Comparison of ENCODE assay signal across 10 cellular contexts in genomic region chr22:21632237-21632895, GRCh38. TPM values are rescaled to one million over a fixed set of nuclear protein-coding genes. Genes with fewer than 3 reads are reported as not detected.
A peak's percentile ranks its signal among the peaks of the same experiment; 100 is the strongest.
DNase-seq lines count a peak whose midpoint lies in the region; ATAC-seq and TF ChIP-seq lines count a peak whose summit lies in the region.
"Had no signal": no experiment of that assay in that cellular context is flagged by ENCODE, and none has a peak within 500 bp of the region (broad histone marks: within the 10 kb centered on the region; RNA-seq: fewer than 3 reads in every experiment).

TSS of gene CCDC116 (plus strand) at chr22:21632760. CDS start at chr22:21633182, 422 bp downstream.

- 76% methylated on average over 27 of the region's 27 CpGs; no CpG with 5 or more reads in 1 of the 2 donors for WGBS in transverse colon (ENCODE audit: low coverage in 1 of 2), 2 donors

- no peak for TF ChIP-seq POLR2A in transverse colon (IDR thresholded peaks at IDR 0.05)

- TF ChIP-seq CTCF in left ventricle myocardium inferior (IDR thresholded peaks at IDR 0.05; ENCODE audit: borderline replicate concordance): no peak
- no peak for TF ChIP-seq CTCF in transverse colon (IDR thresholded peaks at IDR 0.05)
- TF ChIP-seq CTCF in GM20000 (IDR thresholded peaks at IDR 0.05; ENCODE audit: extremely low read depth, missing control alignments): no peak

- DNase-seq in Right ventricle myocardium superior: peak; percentile 61
- no peak for DNase-seq in left ventricle myocardium inferior
- DNase-seq in activated CD4-positive, CD25-positive, alpha-beta regulatory T cell treated with anti-CD3 and anti-CD28 coated beads, Interleukin-2, amount 50 U/mL, for 72 hours: peak; percentile 62
- peak; percentile 78 for DNase-seq in iPS-NIHi11 (ENCODE audit: low spot score)
- peak; percentile 44 for DNase-seq in transverse colon
- DNase-seq in GM20000 (ENCODE audit: low spot score): no peak
- DNase-seq: IMR-90 had no signal

- no peaks in the 10 kb centered on the region for H3K27me3 ChIP-seq in left ventricle myocardium inferior (ENCODE audit: low read depth)
- H3K27me3 ChIP-seq in transverse colon: no peaks in the 10 kb centered on the region
- H3K27me3 ChIP-seq: cardiac muscle cell had no signal

- no peak within 1 kb of the TSS for H3K27ac ChIP-seq in left ventricle myocardium inferior (replicated peaks)
- no peak within 1 kb of the TSS for H3K27ac ChIP-seq in transverse colon
- H3K27ac ChIP-seq: cardiac muscle cell had no signal

- ATAC-seq in Right ventricle myocardium superior (ENCODE audit: poor library complexity) (no peak), GM18873 (IDR thresholded peaks at IDR 0.05; ENCODE audit: low FRiP score, unreplicated experiment) (no peak), GM19455 (IDR thresholded peaks at IDR 0.05; ENCODE audit: unreplicated experiment) (no peak)

- H3K36me3 ChIP-seq in left ventricle myocardium inferior: no peaks in the 10 kb centered on the region
- no peaks in the 10 kb centered on the region for H3K36me3 ChIP-seq in transverse colon
- H3K36me3 ChIP-seq: cardiac muscle cell had no signal

- intact Hi-C loops in Right ventricle myocardium superior (cut with DNase I) (no loop called here), left ventricle myocardium inferior (cut with micrococcal nuclease) (no loop called here), transverse colon (cut with DNase I; ENCODE audit: low total_unique reads) (no loop called here)

- in situ Hi-C loops in transverse colon (cut with MboI; ENCODE audit: low pct_ligation_motif_present in 1 of 4, low pct_unique_long_range_greater_than_20kb in 1 of 4, low sequenced_read_pairs in 3 of 4): no loop called here

- H3K9me3 ChIP-seq in left ventricle myocardium inferior (replicated peaks) (no peaks in the 10 kb centered on the region), transverse colon (no peaks in the 10 kb centered on the region)

- H3K4me1 ChIP-seq in left ventricle myocardium inferior: peaks cover 21% of the 10 kb centered on the region
- peaks cover 6 to 19% (median 14%) of the 10 kb centered on the region in 4 donors for H3K4me1 ChIP-seq in transverse colon

- H3K4me3 ChIP-seq in left ventricle myocardium inferior: no peak within 1 kb of the TSS
- no peak within 1 kb of the TSS for H3K4me3 ChIP-seq in transverse colon
- H3K4me3 ChIP-seq: cardiac muscle cell had no signal

- TF ChIP-seq EP300 in transverse colon (IDR thresholded peaks at IDR 0.05; ENCODE audit: low read depth): no peak

RNA-seq across cellular contexts. Expression of gene CCDC116, which starts in this region (rescaled TPM):
- total RNA-seq in Right ventricle myocardium superior (0.24 TPM), left ventricle myocardium inferior (0.11 TPM), transverse colon (10 to 100 TPM in 1 of 4 donors, under 1 TPM in 1, not detected in 2; 0.27 to 15.7 TPM)

Comparison
In these comparisons a context has a peak if more than half of its experiments do, and no peak if none do; other contexts are left out.
1. Peak in DNase-seq in Right ventricle myocardium superior; RNA of the gene not detected or under 1 TPM.
2. DNase-seq: peak in activated CD4-positive, CD25-positive, alpha-beta regulatory T cell treated with anti-CD3 and anti-CD28 coated beads, Interleukin-2, amount 50 U/mL, for 72 hours (single experiment), iPS-NIHi11 (single experiment) and transverse colon (single experiment); none in left ventricle myocardium inferior (single experiment) and GM20000 (single experiment).